In genomic region chr12:132469423-132469822, GRCh38 we compare ENCODE assay signal across 15 cellular contexts. TPM values are rescaled to one million over a fixed set of nuclear protein-coding genes. Genes with fewer than 3 reads are reported as not detected.
DNase-seq lines count a peak whose midpoint lies in the region; ATAC-seq, FAIRE-seq and TF ChIP-seq lines count a peak whose summit lies in the region.
"Had no signal": no experiment of that assay in that cellular context is flagged by ENCODE, and none has a peak within 500 bp of the region (broad histone marks: within the 10 kb centered on the region; RNA-seq: fewer than 3 reads in every experiment).

No MANE protein-coding gene starts in this region.

- CTCF ChIA-PET in GM12878 (lab: Yijun Ruan, JAX): interaction anchor here (1.0 to 1.3 kb wide), 2 partner anchors 10 to 19 kb away, joined by 3 to 4 read pairs; no protein-coding TSS in a partner anchor

- H2AFZ ChIP-seq in Loucy (ENCODE audit: low read length) (0 out of 2 replicates have a peak overlapping the region, but pooled peaks have one; percentile 42), GM12878 (ENCODE audit: control insufficient read depth, low read depth, low read length) (peak overlapping the region; percentile 77)
- H2AFZ ChIP-seq: GM23248 had no signal

- H4K20me1 ChIP-seq in Loucy (ENCODE audit: insufficient read depth, low read length, poor library complexity, severe bottlenecking) (no peaks in the 10 kb centered on the region), GM12878 (ENCODE audit: control insufficient read depth, insufficient read depth) (no peaks in the 10 kb centered on the region)

- H3K27me3 ChIP-seq in CD4-positive, CD25-positive, alpha-beta regulatory T cell (ENCODE audit: control insufficient read depth, insufficient read depth, low read length): no peaks in the 10 kb centered on the region
- H3K27me3 ChIP-seq in Loucy (ENCODE audit: insufficient read depth, low read length, poor library complexity, severe bottlenecking) (no peaks in the 10 kb centered on the region), GM12878 (replicated peaks in 1 of 2; ENCODE audit: control insufficient read depth in 2 of 2, insufficient read depth in 2 of 2, low read length in 1 of 2) (no peaks in the 10 kb centered on the region), thyroid gland (no peaks in the 10 kb centered on the region)

- no peak for TF ChIP-seq EP300 in GM12878 (IDR thresholded peaks at IDR 0.05; ENCODE audit: borderline replicate concordance in 1 of 2, control insufficient read depth in 1 of 2, low read depth in 2 of 2, low read length in 2 of 2)

- BruUV-seq in GM12878 (replicated peaks; lab: Mats Ljungman, UMichigan): no TSS peak

- H3K79me2 ChIP-seq in Loucy (ENCODE audit: insufficient read depth, low read length) (no peaks in the 10 kb centered on the region), GM12878 (ENCODE audit: control insufficient read depth, insufficient read depth, low read length) (no peaks in the 10 kb centered on the region)

- DNase-seq in CD4-positive, CD25-positive, alpha-beta regulatory T cell: no peak
- DNase-seq in GM12878 (ENCODE audit: low read depth, low spot score): peak; percentile 51
- DNase-seq in thyroid gland: no peak
- DNase-seq in NK-92 treated with Interleukin-12 subunit alpha and Interleukin-12 subunit beta, amount 100 ng/mL, for 24 hours (lab: John Stamatoyannopoulos, UW): no peak
- DNase-seq: aorta; GM23248; NCI-H1930; stimulated activated CD4-positive, alpha-beta T cell treated with anti-CD3 and anti-CD28 coated beads, Interleukin-4, amount 100 ng/mL, for 4 hours had no signal

- H3K27me3 Mint-ChIP-seq in CD4-positive, CD25-positive, alpha-beta regulatory T cell: peaks cover 37% of the 10 kb centered on the region

- H3K4me2 ChIP-seq in Loucy (ENCODE audit: low read depth, low read length, poor library complexity, severe bottlenecking) (peak overlapping the region; percentile 70), GM12878 (ENCODE audit: control insufficient read depth, insufficient read depth) (peak overlapping the region; percentile 31)

- peaks cover 0 to 6% (median 0%) of the 10 kb centered on the region in 7 donors for H3K9me3 Mint-ChIP-seq in CD4-positive, CD25-positive, alpha-beta regulatory T cell

- H3K36me3 Mint-ChIP-seq in CD4-positive, CD25-positive, alpha-beta regulatory T cell: no peaks in the 10 kb centered on the region

- in situ Hi-C loops in GM12878 (cut with MboI): no loop called here

- intact Hi-C loops in GM12878 (cut with micrococcal nuclease; ENCODE audit: unreplicated experiment): no loop called here
- intact Hi-C loops in thyroid gland (cut with DNase I): no loop called here

- SMC1A ChIA-PET in GM12878 (lab: Charles Lee; ENCODE audit: uncharacterized antibody, unreplicated experiment): interaction anchor here (1.2 kb wide), 1 partner anchor 20 kb away, joined by 3 read pairs; no protein-coding TSS in a partner anchor

- peak overlapping the region in 2 of 3 donors; percentile 32 to 95 for H3K27ac Mint-ChIP-seq in CD4-positive, CD25-positive, alpha-beta regulatory T cell

- TF ChIP-seq CTCF in Loucy (conservative IDR thresholded peaks at IDR 0.05; ENCODE audit: low read length): 0 out of 2 replicates have a peak, but pooled peaks have one; percentile 12
- no peak for TF ChIP-seq CTCF in GM12878 (IDR thresholded peaks at IDR 0.05 in 2 of 3, conservative IDR thresholded peaks at IDR 0.05 in 1 of 3; ENCODE audit: control insufficient read depth in 2 of 3, extremely low read depth in 1 of 3, insufficient read depth in 1 of 3, low read depth in 3 of 3, low read length in 3 of 3)
- no peak for TF ChIP-seq CTCF in thyroid gland (IDR thresholded peaks at IDR 0.05)

- H3K9ac ChIP-seq in Loucy (ENCODE audit: low read depth, low read length, poor library complexity, severe bottlenecking) (peak overlapping the region; percentile 53), GM12878 (ENCODE audit: control insufficient read depth, insufficient read depth, low read length) (peak overlapping the region; percentile 70)
- H3K9ac ChIP-seq: GM23248 had no signal

- FAIRE-seq in GM12878 (lab: Jason Lieb, UNC): peak; percentile 31
- FAIRE-seq: frontal cortex had no signal

- RAD21 ChIA-PET in GM12878 (lab: Charles Lee; ENCODE audit: unreplicated experiment): interaction anchor here (1.1 kb wide), 1 partner anchor 54 kb away, joined by 4 read pairs; no protein-coding TSS in a partner anchor

- peaks cover 0 to 32% (median 14%) of the 10 kb centered on the region in 4 donors for H3K4me1 Mint-ChIP-seq in CD4-positive, CD25-positive, alpha-beta regulatory T cell

- TF ChIP-seq RAD21 in GM12878 (IDR thresholded peaks at IDR 0.05; ENCODE audit: insufficient read depth, low read depth, low read length): peak; percentile 12; the same call in 1 of the 2 replicates

- H3K9me2 ChIP-seq in Loucy (replicated peaks; ENCODE audit: low read depth, low read length): no peaks in the 10 kb centered on the region

- POLR2A ChIA-PET in GM12878 (lab: Charles Lee): no interaction called here

- no peaks in the 10 kb centered on the region for H3K9me3 ChIP-seq in CD4-positive, CD25-positive, alpha-beta regulatory T cell (ENCODE audit: control insufficient read depth in 2 of 2, low read length in 2 of 2)
- H3K9me3 ChIP-seq in Loucy (ENCODE audit: insufficient read depth, low read depth, low read length) (no peaks in the 10 kb centered on the region), GM12878 (replicated peaks; ENCODE audit: control insufficient read depth, insufficient read depth, low read length) (no peaks in the 10 kb centered on the region; the same call in 2 of the 3 replicates), thyroid gland (no peaks in the 10 kb centered on the region)

- peak in 1 of 2 donors; percentile 26 for ATAC-seq in CD4-positive, CD25-positive, alpha-beta regulatory T cell (ENCODE audit: low read depth in 2 of 2)
- ATAC-seq in GM18505 (IDR thresholded peaks at IDR 0.05; ENCODE audit: unreplicated experiment): peak; percentile 44
- ATAC-seq in GM12878: peak; percentile 73
- no peak for ATAC-seq in GM19452 (IDR thresholded peaks at IDR 0.05; ENCODE audit: unreplicated experiment)
- no peak for ATAC-seq in GM18498 (IDR thresholded peaks at IDR 0.05; ENCODE audit: unreplicated experiment)
- ATAC-seq: HepG2, right cardiac atrium had no signal

- H3K27ac ChIP-seq in CD4-positive, CD25-positive, alpha-beta regulatory T cell (ENCODE audit: insufficient read depth, low read length, poor library complexity, severe bottlenecking): no peak overlapping the region
- H3K27ac ChIP-seq in GM12878 (ENCODE audit: control insufficient read depth, insufficient read depth) (peak overlapping the region; percentile 88), thyroid gland (no peak overlapping the region)
- H3K27ac ChIP-seq: GM23248 had no signal

- WGBS in GM12878 (ENCODE audit: insufficient coverage, insufficient replicate concordance, low lambda C conversion rate, missing lambda C conversion rate): under 1% methylated on average over 9 of the region's 9 CpGs
- 25 to 46% methylated on average over 9 of the region's 9 CpGs for WGBS in thyroid gland, 2 donors

- H3K36me3 ChIP-seq in CD4-positive, CD25-positive, alpha-beta regulatory T cell (ENCODE audit: control insufficient read depth, insufficient read depth, low read length): no peaks in the 10 kb centered on the region
- H3K36me3 ChIP-seq in Loucy (ENCODE audit: insufficient read depth, low read length) (no peaks in the 10 kb centered on the region), GM12878 (ENCODE audit: control insufficient read depth in 2 of 2, insufficient read depth in 2 of 2, low read length in 1 of 2) (no peaks in the 10 kb centered on the region), thyroid gland (no peaks in the 10 kb centered on the region)

- no peak for TF ChIP-seq POLR2A in GM18505 (IDR thresholded peaks at IDR 0.05; ENCODE audit: borderline replicate concordance, extremely low read depth, insufficient read depth, insufficient read length)
- TF ChIP-seq POLR2A in GM12878 (IDR thresholded peaks at IDR 0.05; ENCODE audit: low read depth, low read length): no peak
- no peak for TF ChIP-seq POLR2A in thyroid gland (IDR thresholded peaks at IDR 0.05)

- peaks cover 8% of the 10 kb centered on the region for H3K4me1 ChIP-seq in CD4-positive, CD25-positive, alpha-beta regulatory T cell (ENCODE audit: control insufficient read depth, insufficient read depth, low read length, poor library complexity, severe bottlenecking)
- H3K4me1 ChIP-seq in Loucy (ENCODE audit: insufficient read depth, low read length, poor library complexity, severe bottlenecking) (peaks cover 45% of the 10 kb centered on the region), GM12878 (ENCODE audit: control insufficient read depth, insufficient read depth, low read length) (peaks cover 29% of the 10 kb centered on the region), thyroid gland (no peaks in the 10 kb centered on the region)

- H3F3A ChIP-seq in Loucy (ENCODE audit: low read depth): peaks cover 3% of the 10 kb centered on the region; the same call in 1 of the 2 replicates

- peak overlapping the region; percentile 6 to 86 (median 51) for H3K4me3 Mint-ChIP-seq in CD4-positive, CD25-positive, alpha-beta regulatory T cell

- H3K4me3 ChIP-seq in CD4-positive, CD25-positive, alpha-beta regulatory T cell (ENCODE audit: low read depth, low read length): no peak overlapping the region
- H3K4me3 ChIP-seq in Loucy (ENCODE audit: low read length, poor library complexity, severe bottlenecking) (peak overlapping the region; percentile 58), GM12878 (peak overlapping the region; percentile 36; the same call in 1 of the 2 replicates), thyroid gland (replicated peaks in 1 of 3) (no peak overlapping the region)
- H3K4me3 ChIP-seq: GM23248 had no signal

RNA-seq across cellular contexts. Expression of gene FBRSL1, which starts 20.5 kb away (rescaled TPM):
- 94.6 TPM for total RNA-seq in CD4-positive, CD25-positive, alpha-beta regulatory T cell
- polyA plus RNA-seq in CD4-positive, CD25-positive, alpha-beta regulatory T cell: under 1 TPM; 0.16 to 0.78 (median 0.31) TPM
- 30.6 and 38.6 TPM in 2 replicates for total RNA-seq in GM12878 (2013; cell fraction: nucleolus; rRNA removed)
- total RNA-seq in GM12878 (2014; rRNA removed) (4.5 and 6.3 TPM in 2 replicates), GM12878 (2014; rRNA removed; fragmentation: Illumina TruSeq; extraction: Trizol) (2.0 and 6.7 TPM in 2 replicates), GM12878 (2021) (53.4 and 55.1 TPM in 2 replicates), thyroid gland (10 to 100 TPM in 2 of 4 donors, 1 to 10 TPM in 2; 9.2 to 19.7 (median 12.0) TPM)
- 34.4 TPM for polyA plus RNA-seq in GM12878 (2011; ENCODE audit: low read depth)
- polyA plus RNA-seq in GM12878 (2011; rRNA removed) (0.40 and 0.81 TPM in 2 replicates), GM12878 (2014; fragmentation: Illumina TruSeq; extraction: Trizol) (1.1 and 12.3 TPM in 2 replicates), GM12878 (2014; fragmentation: Nextera tagmentation; extraction: Ambion mirVana) (under 1 TPM; 0.19 to 0.58 TPM), GM12878 (2014; rRNA removed) (19.9 and 29.3 TPM in 2 replicates), GM12878 (2016; fragmentation: Nextera tagmentation; extraction: Ambion mirVana) (1 to 10 TPM; 1.4 to 1.9 TPM)
- polyA plus RNA-seq in GM12878 (2011; cell fraction: cytosol; rRNA removed): 2.6 and 7.9 TPM in 2 replicates
- 17.0 and 38.4 TPM in 2 replicates for polyA plus RNA-seq in GM12878 (2011; cell fraction: nucleus; rRNA removed)
- polyA plus RNA-seq in GM12878 (2012): 21.0 and 21.8 TPM in 2 replicates
- polyA minus RNA-seq in GM12878 (2011; rRNA and poly(A)+ RNA removed): 0.59 and 2.1 TPM in 2 replicates
- 7.5 and 13.1 TPM in 2 replicates for polyA minus RNA-seq in GM12878 (2011; cell fraction: cytosol; rRNA and poly(A)+ RNA removed)
- polyA minus RNA-seq in GM12878 (2011; cell fraction: nucleus; rRNA and poly(A)+ RNA removed): 2.8 and 6.9 TPM in 2 replicates

Comparison
In these comparisons a context has a peak if more than half of its experiments do, and no peak if none do; other contexts are left out.
1. ATAC-seq: peak in GM18505 (single experiment) and GM12878 (single experiment); none in GM19452 (single experiment) and GM18498 (single experiment).
2. H3K4me3 ChIP-seq: peak in Loucy (single experiment) and GM12878 (single experiment); none in CD4-positive, CD25-positive, alpha-beta regulatory T cell (single experiment) and thyroid gland (0 of 3).